In the genomic region with DNA sequence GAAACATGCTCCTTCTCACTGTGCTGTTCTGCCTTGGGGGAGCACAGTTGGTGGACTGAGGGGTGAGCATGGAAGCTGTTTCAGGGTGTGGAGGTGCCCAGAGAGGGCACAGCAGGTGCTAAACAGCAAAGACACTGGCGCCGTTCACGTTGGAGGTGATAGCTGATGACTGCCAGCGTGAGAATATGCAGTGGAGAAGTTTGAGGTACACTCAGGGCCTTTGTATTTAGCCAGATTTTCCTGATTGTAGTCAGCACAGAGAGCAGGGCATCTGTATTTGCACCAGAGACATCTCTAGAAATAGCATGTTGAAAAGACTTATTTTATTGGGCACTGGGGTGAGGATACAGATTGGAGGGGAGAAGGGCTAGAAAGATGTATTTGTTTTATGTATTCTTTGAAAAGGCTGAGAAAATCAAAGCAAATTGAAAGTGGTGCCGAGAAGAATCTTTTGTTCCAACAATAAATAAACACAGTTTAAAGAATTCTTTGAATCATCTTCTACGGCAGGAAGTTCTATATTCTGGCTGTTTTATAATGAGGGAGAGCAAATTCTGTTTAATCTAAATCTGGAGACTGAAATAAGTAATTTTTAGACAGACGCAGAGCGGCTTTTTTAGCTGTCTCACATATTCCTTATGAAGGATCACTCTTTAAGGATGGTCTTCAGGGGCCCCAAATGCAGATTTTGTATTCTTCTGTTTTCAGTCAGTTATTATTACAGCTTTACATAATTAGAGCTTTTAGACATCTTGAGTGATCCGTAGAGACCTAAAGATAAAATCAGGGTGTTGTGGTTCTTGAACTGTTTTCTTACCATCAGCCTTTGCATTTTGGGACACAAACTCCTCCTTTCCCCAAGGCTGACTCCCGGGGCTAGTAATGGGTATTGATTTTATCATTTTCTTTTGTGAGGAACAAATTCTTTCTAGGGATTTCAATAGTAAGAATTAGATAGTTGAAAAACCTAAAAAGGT, we compare ENCODE assay signal across 12 cellular contexts. TPM values are rescaled to one million over a fixed set of nuclear protein-coding genes. Genes with fewer than 3 reads are reported as not detected.
A peak's percentile ranks its signal among the peaks of the same experiment; 100 is the strongest.
DNase-seq lines count a peak whose midpoint lies in the region; ATAC-seq and TF ChIP-seq lines count a peak whose summit lies in the region.
"Had no signal": no experiment of that assay in that cellular context is flagged by ENCODE, and none has a peak within 500 bp of the region (broad histone marks: within the 10 kb centered on the region; RNA-seq: fewer than 3 reads in every experiment).

No MANE protein-coding gene starts in this region.

- peaks cover 44% of the 10 kb centered on the region for H3K36me3 Mint-ChIP-seq in osteocyte (ENCODE audit: unreplicated experiment)
- H3K36me3 Mint-ChIP-seq: activated CD8-positive, alpha-beta memory T cell treated with anti-CD3 and anti-CD28 coated beads, Interleukin-2, amount 10 ng/mL, durations not matched to agents 7 days and 5 days had no signal

- no peaks in the 10 kb centered on the region for H3K9me3 ChIP-seq in left ventricle myocardium inferior (replicated peaks)

- H3K27me3 ChIP-seq in left ventricle myocardium inferior (ENCODE audit: low read depth) (no peaks in the 10 kb centered on the region), dorsolateral prefrontal cortex (no peaks in the 10 kb centered on the region)

- no peak for DNase-seq in left ventricle myocardium inferior
- no peak for DNase-seq in cardiac septum (ENCODE audit: low spot score)
- DNase-seq in dorsolateral prefrontal cortex = no peak
- DNase-seq in osteocyte (ENCODE audit: extremely low spot score, unreplicated experiment) = no peak
- DNase-seq in activated naive CD4-positive, alpha-beta T cell treated with anti-CD3 and anti-CD28 coated beads, Interleukin-2, amount 50 U/mL, for 16 hours = no peak
- DNase-seq in SW480 (ENCODE audit: low spot score) = no peak
- no peak for DNase-seq in activated T-cell treated with anti-CD3 and anti-CD28 coated beads, Interleukin-2, amount 50 U/mL, for 48 hours
- DNase-seq: activated CD8-positive, alpha-beta memory T cell treated with anti-CD3 and anti-CD28 coated beads, Interleukin-2, amount 10 ng/mL, durations not matched to agents 7 days and 5 days; Karpas-422; kidney; NCI-H82 had no signal

- peaks cover 50% of the 10 kb centered on the region for H3K36me3 ChIP-seq in left ventricle myocardium inferior

- H3K27me3 Mint-ChIP-seq in osteocyte (ENCODE audit: unreplicated experiment) = no peaks in the 10 kb centered on the region

- H3K4me1 Mint-ChIP-seq in osteocyte (ENCODE audit: unreplicated experiment) = peaks cover 71% of the 10 kb centered on the region
- H3K4me1 Mint-ChIP-seq: activated CD8-positive, alpha-beta memory T cell treated with anti-CD3 and anti-CD28 coated beads, Interleukin-2, amount 10 ng/mL, durations not matched to agents 7 days and 5 days had no signal

- TF ChIP-seq CTCF in left ventricle myocardium inferior (IDR thresholded peaks at IDR 0.05; ENCODE audit: borderline replicate concordance) (no peak), dorsolateral prefrontal cortex (IDR thresholded peaks at IDR 0.05 in 54 of 56, conservative IDR thresholded peaks at IDR 0.05 in 2 of 56; ENCODE audit: low read depth in 1 of 56, partially characterized antibody in 56 of 56) (no peak), osteocyte (IDR thresholded peaks at IDR 0.05) (no peak)

- H3K27ac Mint-ChIP-seq in osteocyte (ENCODE audit: unreplicated experiment) = peak overlapping the region; percentile 91
- H3K27ac Mint-ChIP-seq: activated CD8-positive, alpha-beta memory T cell treated with anti-CD3 and anti-CD28 coated beads, Interleukin-2, amount 10 ng/mL, durations not matched to agents 7 days and 5 days had no signal

- no peaks in the 10 kb centered on the region for H3K9me3 Mint-ChIP-seq in osteocyte (ENCODE audit: unreplicated experiment)

- peaks cover 45% of the 10 kb centered on the region for H3K4me1 ChIP-seq in left ventricle myocardium inferior

- no peak overlapping the region for H3K4me3 ChIP-seq in left ventricle myocardium inferior
- peak overlapping the region in 27 of 59 donors; percentile 1 to 33 (median 13) for H3K4me3 ChIP-seq in dorsolateral prefrontal cortex

- intact Hi-C loops in left ventricle myocardium inferior (cut with micrococcal nuclease) = no loop called here
- intact Hi-C loops in cardiac septum (cut with DNase I) = no loop called here
- intact Hi-C loops in dorsolateral prefrontal cortex (cut with DNase I) = loop anchor here in 1 of 2 donors (2.0 to 5.0 kb wide), 2 partner anchors 41 to 195 kb away; no protein-coding TSS in a partner anchor

- H3K27ac ChIP-seq in left ventricle myocardium inferior (replicated peaks) (peak overlapping the region; percentile 50), dorsolateral prefrontal cortex (peak overlapping the region; percentile 5 to 100 (median 80))

- ATAC-seq in GM18517 (IDR thresholded peaks at IDR 0.05; ENCODE audit: unreplicated experiment) = no peak
- ATAC-seq: activated CD8-positive, alpha-beta memory T cell treated with anti-CD3 and anti-CD28 coated beads, Interleukin-2, amount 10 ng/mL, durations not matched to agents 7 days and 5 days had no signal

- peak overlapping the region; percentile 31 for H3K4me3 Mint-ChIP-seq in osteocyte (ENCODE audit: unreplicated experiment)
- H3K4me3 Mint-ChIP-seq: activated CD8-positive, alpha-beta memory T cell treated with anti-CD3 and anti-CD28 coated beads, Interleukin-2, amount 10 ng/mL, durations not matched to agents 7 days and 5 days had no signal

RNA-seq across cellular contexts. Expression of a gene that starts 7.1 kb away (rescaled TPM):
- total RNA-seq in left ventricle myocardium inferior (59.3 TPM), cardiac septum (71.8 TPM), dorsolateral prefrontal cortex (100 to 1,000 TPM; 105 to 233 (median 146) TPM), osteocyte (92.7 and 97.8 TPM in 2 replicates)
